In genomic region chr2:86073225-86073624, GRCh38 we compare ENCODE assay signal across 1 cellular context.
TF ChIP-seq lines count a peak whose summit lies in the region.

No MANE protein-coding gene starts in this region.

TF ChIP-seq in K562, 482 proteins besides CTCF, POLR2A, EP300 and RAD21:
- TF ChIP-seq HDAC6 (IDR thresholded peaks at IDR 0.05; ENCODE audit: low read depth, low read length) = no peak
- TF ChIP-seq KDM1A (IDR thresholded peaks at IDR 0.05) = no peak
- no peak for TF ChIP-seq ZNF77 (CRISPR knock-in tag; IDR thresholded peaks at IDR 0.05)
- TF ChIP-seq ZBTB34 (CRISPR knock-in tag; IDR thresholded peaks at IDR 0.05) = no peak
- no peak for TF ChIP-seq ZNF23 (CRISPR knock-in tag; IDR thresholded peaks at IDR 0.05)
- no peak for TF ChIP-seq ZNF695 (CRISPR knock-in tag; IDR thresholded peaks at IDR 0.05)
- no peak for TF ChIP-seq CBX8 (IDR thresholded peaks at IDR 0.05; ENCODE audit: borderline replicate concordance, extremely low read depth, low read depth, low read length, poor library complexity, severe bottlenecking)
- no peak for TF ChIP-seq PBX2 (CRISPR knock-in tag; IDR thresholded peaks at IDR 0.05; ENCODE audit: low read depth)
- TF ChIP-seq PBX2 (tag; conservative IDR thresholded peaks at IDR 0.05; ENCODE audit: low read depth) = no peak
- no peak for TF ChIP-seq PTBP1 (IDR thresholded peaks at IDR 0.05; ENCODE audit: low read depth, low read length)
- no peak for TF ChIP-seq BRF2 (IDR thresholded peaks at IDR 0.05; ENCODE audit: borderline replicate concordance, insufficient read depth, insufficient read length)
